In genomic region chr13:94712287-94712811, GRCh38 we compare ENCODE assay signal across 8 cellular contexts. TPM values are rescaled to one million over a fixed set of nuclear protein-coding genes. Genes with fewer than 3 reads are reported as not detected.
DNase-seq lines count a peak whose midpoint lies in the region; ATAC-seq lines count a peak whose summit lies in the region.

SOX21 (minus strand) TSS chr13:94712545; CDS start chr13:94712049, 496 bp downstream.

- DNase-seq in Daoy (ENCODE audit: low read depth) (peak; percentile 18), NCI-H146 treated with DMSO at 0.1 percent for 48 hours (lab: John Stamatoyannopoulos, UW; ENCODE audit: unreplicated experiment) (peak; percentile 67), neuronal stem cell (ENCODE audit: low spot score) (no peak), NCI-H526 treated with DMSO at 0.1 percent for 48 hours (lab: John Stamatoyannopoulos, UW) (no peak), NCI-H226 (no peak)

- peak within 1 kb of the TSS; percentile 98 for H3K9ac ChIP-seq in neuronal stem cell (ENCODE audit: low read depth, low read length, poor library complexity)

- no CpG with 5 or more reads among the region's 38 CpGs for WGBS in neuronal stem cell (ENCODE audit: extremely low coverage in 2 of 2, insufficient read length in 2 of 2, insufficient replicate concordance in 1 of 2), 2 donors

- peak within 1 kb of the TSS; percentile 60 for H2AK5ac ChIP-seq in neuronal stem cell (ENCODE audit: low read depth, low read length)

- H3K18ac ChIP-seq in neuronal stem cell (ENCODE audit: low read length) = peak within 1 kb of the TSS; percentile 99

- peaks cover 86% of the 10 kb centered on the region for H3K27me3 Mint-ChIP-seq in dendritic cell treated with granulocyte-macrophage colony-stimulating factor and Interleukin-4, amounts not matched to agents 40 ng/mL and 50 ng/mL, for 4 days

- peaks cover 29% of the 10 kb centered on the region for H3K4me1 Mint-ChIP-seq in dendritic cell treated with granulocyte-macrophage colony-stimulating factor and Interleukin-4, amounts not matched to agents 40 ng/mL and 50 ng/mL, for 4 days (ENCODE audit: low read depth)

- H3K4ac ChIP-seq in neuronal stem cell (ENCODE audit: low read length) = peak within 1 kb of the TSS; percentile 79

- peak within 1 kb of the TSS; percentile 93 for H2BK12ac ChIP-seq in neuronal stem cell (ENCODE audit: low read length)

- no peak within 1 kb of the TSS for H4K8ac ChIP-seq in neuronal stem cell (ENCODE audit: low read depth, low read length)

- peak within 1 kb of the TSS; percentile 92 for H2BK5ac ChIP-seq in neuronal stem cell (ENCODE audit: low read length)

- intact Hi-C loops in dendritic cell treated with granulocyte-macrophage colony-stimulating factor and Interleukin-4, amounts not matched to agents 40 ng/mL and 50 ng/mL, for 4 days (cut with micrococcal nuclease) = no loop called here

- peak within 1 kb of the TSS; percentile 91 for H3K27ac ChIP-seq in neuronal stem cell (replicated peaks; ENCODE audit: low read length)

- H3K9me3 Mint-ChIP-seq in dendritic cell treated with granulocyte-macrophage colony-stimulating factor and Interleukin-4, amounts not matched to agents 40 ng/mL and 50 ng/mL, for 4 days = no peaks in the 10 kb centered on the region

- no peak within 1 kb of the TSS for H3K27ac Mint-ChIP-seq in dendritic cell treated with granulocyte-macrophage colony-stimulating factor and Interleukin-4, amounts not matched to agents 40 ng/mL and 50 ng/mL, for 4 days

- no peak for ATAC-seq in GM19463 (IDR thresholded peaks at IDR 0.05; ENCODE audit: unreplicated experiment)
- no peak for ATAC-seq in GM21367 (IDR thresholded peaks at IDR 0.05; ENCODE audit: unreplicated experiment)

- H2BK120ac ChIP-seq in neuronal stem cell (ENCODE audit: low read depth, low read length) = peak within 1 kb of the TSS; percentile 93

- H3K9me3 ChIP-seq in neuronal stem cell (replicated peaks in 1 of 2; ENCODE audit: control insufficient read depth in 2 of 2, insufficient read depth in 1 of 2, low read depth in 1 of 2, low read length in 2 of 2) = no peaks in the 10 kb centered on the region

- H3K4me2 ChIP-seq in neuronal stem cell (ENCODE audit: insufficient read depth, low read length, poor library complexity, severe bottlenecking) = peak within 1 kb of the TSS; percentile 41

- peaks cover 6 to 9% of the 10 kb centered on the region in 2 donors for H3K4me1 ChIP-seq in neuronal stem cell (ENCODE audit: control insufficient read depth in 2 of 2, insufficient read depth in 1 of 2, low read depth in 1 of 2, low read length in 2 of 2)

- no peaks in the 10 kb centered on the region for H3K27me3 ChIP-seq in neuronal stem cell (ENCODE audit: control insufficient read depth in 3 of 3, insufficient read depth in 3 of 3, low read depth in 1 of 3, low read length in 3 of 3)

- peaks cover 4 to 35% of the 10 kb centered on the region in 2 donors for H3K36me3 ChIP-seq in neuronal stem cell (replicated peaks in 1 of 2; ENCODE audit: control insufficient read depth in 2 of 2, insufficient read depth in 2 of 2, low read length in 2 of 2)

- peak within 1 kb of the TSS; percentile 72 for H3K14ac ChIP-seq in neuronal stem cell (ENCODE audit: low read length)

- peaks cover 4% of the 10 kb centered on the region for H3K79me1 ChIP-seq in neuronal stem cell (ENCODE audit: low read depth, low read length)

- H4K91ac ChIP-seq in neuronal stem cell (ENCODE audit: low read depth, low read length, poor library complexity) = peak within 1 kb of the TSS; percentile 87

- H3K4me3 ChIP-seq in neuronal stem cell (ENCODE audit: low read length in 2 of 2) = peak within 1 kb of the TSS; percentile 79 to 99

- no peak within 1 kb of the TSS for H2AFZ ChIP-seq in neuronal stem cell (ENCODE audit: low read length)

- H2BK15ac ChIP-seq in neuronal stem cell (ENCODE audit: low read length) = peak within 1 kb of the TSS; percentile 39

- no peaks in the 10 kb centered on the region for H3K36me3 Mint-ChIP-seq in dendritic cell treated with granulocyte-macrophage colony-stimulating factor and Interleukin-4, amounts not matched to agents 40 ng/mL and 50 ng/mL, for 4 days (ENCODE audit: low read depth)

- peak within 1 kb of the TSS; percentile 89 for H3K23ac ChIP-seq in neuronal stem cell (ENCODE audit: low read depth, low read length, poor library complexity)

- peak within 1 kb of the TSS; percentile 32 for H3K4me3 Mint-ChIP-seq in dendritic cell treated with granulocyte-macrophage colony-stimulating factor and Interleukin-4, amounts not matched to agents 40 ng/mL and 50 ng/mL, for 4 days

RNA-seq across cellular contexts. Expression of gene SOX21, which starts in this region (rescaled TPM):
- total RNA-seq in Daoy (2014; rRNA removed; shearing (Covaris generic)) = 0.17 and 0.42 TPM in 2 replicates
- 113 TPM for polyA plus RNA-seq in neuronal stem cell (2013, experiment 1 of 2)
- 117 TPM for polyA plus RNA-seq in neuronal stem cell (2013, experiment 2 of 2)

Comparison
In these comparisons a context has a peak if more than half of its experiments do, and no peak if none do; other contexts are left out.
1. Peak in DNase-seq in Daoy; RNA of the gene not detected or under 1 TPM.